Comparison of ENCODE assay signal across 10 cellular contexts in the genomic region with DNA sequence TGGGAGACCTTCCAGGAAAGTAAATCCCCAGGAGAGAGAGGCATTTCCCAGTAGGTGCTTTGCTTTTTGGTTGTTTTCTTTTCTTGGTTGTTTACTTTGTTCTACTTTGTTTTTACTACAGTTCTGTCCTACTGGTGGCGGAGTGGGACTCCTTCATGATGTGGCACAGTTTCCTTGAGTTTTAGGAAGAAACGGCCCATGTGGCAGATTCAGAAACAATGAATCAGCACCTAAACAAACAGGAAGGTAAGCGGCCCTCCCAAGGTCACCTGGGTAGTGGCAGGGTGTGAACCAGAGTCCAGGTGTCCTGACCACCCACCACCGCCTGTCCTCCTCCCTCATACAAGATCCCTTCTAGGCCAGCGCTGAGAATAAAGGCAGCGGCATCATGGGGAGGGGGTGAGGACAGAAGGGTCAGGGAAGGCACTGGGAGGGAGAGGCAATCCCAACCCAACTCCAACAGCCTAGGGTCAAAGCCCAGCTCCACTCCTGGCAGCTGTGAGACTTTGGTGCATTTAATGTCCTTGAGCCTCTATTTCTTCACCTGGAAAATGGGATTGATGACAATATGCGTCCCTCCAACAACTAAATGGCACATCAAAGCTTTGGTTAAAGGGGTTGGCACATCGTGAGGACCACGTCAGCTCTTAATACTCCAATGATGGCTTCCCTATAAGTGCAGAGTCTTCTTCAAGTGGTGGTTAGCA.
A peak's percentile ranks its signal among the peaks of the same experiment; 100 is the strongest.
DNase-seq lines count a peak whose midpoint lies in the region; ATAC-seq and TF ChIP-seq lines count a peak whose summit lies in the region.
"Had no signal": no experiment of that assay in that cellular context is flagged by ENCODE, and none has a peak within 500 bp of the region (broad histone marks: within the 10 kb centered on the region; RNA-seq: fewer than 3 reads in every experiment).

No MANE protein-coding gene starts in this region.

- no peak overlapping the region for H3K18ac ChIP-seq in mesenchymal stem cell (ENCODE audit: low read depth in 1 of 2, low read length in 2 of 2)

- no peak overlapping the region for H3K4me2 ChIP-seq in DND-41 (ENCODE audit: insufficient read depth, low read length)
- H3K4me2 ChIP-seq in mesenchymal stem cell (ENCODE audit: low read length, poor library complexity, severe bottlenecking) = no peak overlapping the region

- H3K4me3 ChIP-seq in DND-41 (ENCODE audit: low read depth in 1 of 2, low read length in 2 of 2) (no peak overlapping the region), brain microvascular endothelial cell (ENCODE audit: low read depth, low read length) (no peak overlapping the region), mesenchymal stem cell (ENCODE audit: insufficient read depth in 1 of 2, low read depth in 1 of 2, low read length in 2 of 2) (no peak overlapping the region), lower lobe of right lung (no peak overlapping the region)

- H2BK120ac ChIP-seq in mesenchymal stem cell (ENCODE audit: low read depth, low read length) = no peak overlapping the region

- no peaks in the 10 kb centered on the region for H3K9me3 ChIP-seq in DND-41 (ENCODE audit: insufficient read depth, low read length, severe bottlenecking)
- H3K9me3 ChIP-seq in mesenchymal stem cell (ENCODE audit: control insufficient read depth, low read length) = no peaks in the 10 kb centered on the region
- no peaks in the 10 kb centered on the region for H3K9me3 ChIP-seq in lower lobe of right lung

- H3K27ac ChIP-seq in DND-41 (ENCODE audit: low read length) = peak overlapping the region; percentile 35
- peak overlapping the region; percentile 99 for H3K27ac ChIP-seq in brain microvascular endothelial cell
- H3K27ac ChIP-seq in mesenchymal stem cell (ENCODE audit: low read length, poor library complexity, severe bottlenecking) = peak overlapping the region; percentile 92
- H3K27ac ChIP-seq in lower lobe of right lung = no peak overlapping the region
- H3K27ac ChIP-seq: RWPE1 had no signal

- DNase-seq in DND-41 (no peak), LoVo (ENCODE audit: low spot score) (peak; percentile 70), brain microvascular endothelial cell (peak; percentile 42), mesenchymal stem cell (no peak), lower lobe of right lung (no peak), NCI-H69 (lab: John Stamatoyannopoulos, UW) (no peak)
- DNase-seq: activated CD4-positive, CD25-positive, alpha-beta regulatory T cell had no signal

- no peak overlapping the region for H3K4ac ChIP-seq in mesenchymal stem cell (ENCODE audit: low read depth in 1 of 2, low read length in 2 of 2)

- H4K91ac ChIP-seq in mesenchymal stem cell (ENCODE audit: low read length) = peak overlapping the region; percentile 5

- H2AFZ ChIP-seq in DND-41 (ENCODE audit: low read depth, low read length) (no peak overlapping the region), mesenchymal stem cell (ENCODE audit: low read depth, low read length) (no peak overlapping the region)

- H3K27me3 ChIP-seq in DND-41 (ENCODE audit: insufficient read depth, low read length, poor library complexity) = no peaks in the 10 kb centered on the region
- no peaks in the 10 kb centered on the region for H3K27me3 ChIP-seq in brain microvascular endothelial cell (replicated peaks)
- no peaks in the 10 kb centered on the region for H3K27me3 ChIP-seq in mesenchymal stem cell (ENCODE audit: control insufficient read depth in 1 of 2, insufficient read depth in 1 of 2, low read length in 2 of 2)
- no peaks in the 10 kb centered on the region for H3K27me3 ChIP-seq in lower lobe of right lung (ENCODE audit: low read depth)

- peak overlapping the region; percentile 8 for H2AK5ac ChIP-seq in mesenchymal stem cell (ENCODE audit: low read length, severe bottlenecking)

- H2BK12ac ChIP-seq in mesenchymal stem cell (ENCODE audit: low read length in 2 of 2) = peak overlapping the region in 1 of 2 experiments; percentile 91

- no peaks in the 10 kb centered on the region for H3K79me1 ChIP-seq in mesenchymal stem cell (replicated peaks; ENCODE audit: low read length, poor library complexity, severe bottlenecking)

- H3K23ac ChIP-seq in mesenchymal stem cell (ENCODE audit: low read length in 2 of 2) = no peak overlapping the region

- H3K9ac ChIP-seq in DND-41 (ENCODE audit: low read depth, low read length) (no peak overlapping the region), mesenchymal stem cell (ENCODE audit: low read length) (peak overlapping the region; percentile 85)

- peak overlapping the region; percentile 77 for H2BK5ac ChIP-seq in mesenchymal stem cell (ENCODE audit: low read depth, low read length, poor library complexity, severe bottlenecking)

- TF ChIP-seq CTCF in DND-41 (IDR thresholded peaks at IDR 0.05; ENCODE audit: borderline replicate concordance, extremely low read depth, low read length, poor library complexity, severe bottlenecking) = no peak
- TF ChIP-seq CTCF in brain microvascular endothelial cell (IDR thresholded peaks at IDR 0.05; ENCODE audit: low read depth, low read length, missing control alignments) = no peak
- no peak for TF ChIP-seq CTCF in lower lobe of right lung (IDR thresholded peaks at IDR 0.05)

- H3K36me3 ChIP-seq in DND-41 (ENCODE audit: insufficient read depth, low read length) (no peaks in the 10 kb centered on the region), brain microvascular endothelial cell (replicated peaks) (no peaks in the 10 kb centered on the region), mesenchymal stem cell (ENCODE audit: control insufficient read depth in 1 of 2, insufficient read depth in 2 of 2, low read depth in 1 of 2, low read length in 2 of 2) (no peaks in the 10 kb centered on the region), lower lobe of right lung (no peaks in the 10 kb centered on the region)

- in situ Hi-C loops in brain microvascular endothelial cell (cut with HindIII; ENCODE audit: low pct_ligation_motif_present, low sequenced_read_pairs) = no loop called here

- H4K20me1 ChIP-seq in DND-41 (ENCODE audit: insufficient read depth, low read length) = no peaks in the 10 kb centered on the region

- peaks cover 23% of the 10 kb centered on the region for H3K4me1 ChIP-seq in DND-41 (ENCODE audit: insufficient read depth, low read length)
- peaks cover 7% of the 10 kb centered on the region for H3K4me1 ChIP-seq in mesenchymal stem cell (ENCODE audit: control insufficient read depth, insufficient read depth, low read depth, low read length)
- H3K4me1 ChIP-seq in lower lobe of right lung = no peaks in the 10 kb centered on the region

- no peaks in the 10 kb centered on the region for H3K79me2 ChIP-seq in DND-41 (ENCODE audit: insufficient read depth, low read length)

- intact Hi-C loops in lower lobe of right lung (cut with DNase I) = no loop called here

- no peak overlapping the region for H2BK15ac ChIP-seq in mesenchymal stem cell (ENCODE audit: low read depth, poor library complexity, severe bottlenecking)

- peak overlapping the region in 1 of 2 experiments; percentile 51 for H3K14ac ChIP-seq in mesenchymal stem cell (ENCODE audit: low read length in 2 of 2)

- ATAC-seq in DND-41 (ENCODE audit: insufficient read depth, low read depth) (no peak), HG03442 (IDR thresholded peaks at IDR 0.05; ENCODE audit: unreplicated experiment) (no peak), GM18520 (IDR thresholded peaks at IDR 0.05; ENCODE audit: unreplicated experiment) (no peak), lower lobe of right lung (no peak)

- 80% methylated on average over 7 of the region's 9 CpGs for WGBS in mesenchymal stem cell

- no peak overlapping the region for H4K8ac ChIP-seq in mesenchymal stem cell (ENCODE audit: low read length)

Comparison
In these comparisons a context has a peak if more than half of its experiments do, and no peak if none do; other contexts are left out.
1. DNase-seq: peak in LoVo (single experiment) and brain microvascular endothelial cell (single experiment); none in DND-41 (single experiment), mesenchymal stem cell (single experiment), lower lobe of right lung (single experiment) and NCI-H69 (single experiment).